In the genomic region with DNA sequence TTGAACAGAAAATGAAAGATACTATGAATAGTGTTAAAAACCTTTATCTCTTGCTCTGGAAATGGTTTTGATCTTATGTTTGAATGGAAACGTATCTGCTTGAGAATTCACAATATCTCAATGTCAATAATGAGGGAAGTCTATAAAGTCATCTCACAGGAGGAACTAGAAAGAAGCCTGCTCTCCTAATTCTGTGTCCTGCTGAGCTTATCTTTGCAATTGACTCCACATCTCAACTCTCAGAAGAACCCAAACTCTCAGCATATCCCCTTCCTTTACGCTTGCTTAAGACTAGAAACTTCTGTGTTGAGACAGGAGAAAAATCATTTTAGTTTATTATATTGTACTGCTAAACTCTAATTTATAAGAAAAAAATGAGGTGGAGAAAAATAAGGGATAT, we compare ENCODE assay signal across 1 cellular context.
TF ChIP-seq lines count a peak whose summit lies in the region.

No MANE protein-coding gene starts in this region.

TF ChIP-seq in K562, 482 proteins besides CTCF, POLR2A, EP300 and RAD21:
- TF ChIP-seq CBFA2T3 (IDR thresholded peaks at IDR 0.05) (no peak), SNIP1 (IDR thresholded peaks at IDR 0.05; ENCODE audit: low read depth) (no peak), ZNF41 (CRISPR knock-in tag; conservative IDR thresholded peaks at IDR 0.05) (no peak), ZNF212 (CRISPR knock-in tag; IDR thresholded peaks at IDR 0.05) (no peak), HOXB6 (CRISPR knock-in tag; IDR thresholded peaks at IDR 0.05; ENCODE audit: borderline replicate concordance) (no peak), CEBPG (CRISPR knock-in tag; IDR thresholded peaks at IDR 0.05) (no peak), CEBPG (tag; conservative IDR thresholded peaks at IDR 0.05 in 1 of 2, IDR thresholded peaks at IDR 0.05 in 1 of 2) (no peak), GTF2F1 (IDR thresholded peaks at IDR 0.05; ENCODE audit: low read depth, low read length) (no peak), ZNF699 (CRISPR knock-in tag; IDR thresholded peaks at IDR 0.05; ENCODE audit: insufficient replicate concordance) (no peak)
- TF ChIP-seq, protein P1, sequence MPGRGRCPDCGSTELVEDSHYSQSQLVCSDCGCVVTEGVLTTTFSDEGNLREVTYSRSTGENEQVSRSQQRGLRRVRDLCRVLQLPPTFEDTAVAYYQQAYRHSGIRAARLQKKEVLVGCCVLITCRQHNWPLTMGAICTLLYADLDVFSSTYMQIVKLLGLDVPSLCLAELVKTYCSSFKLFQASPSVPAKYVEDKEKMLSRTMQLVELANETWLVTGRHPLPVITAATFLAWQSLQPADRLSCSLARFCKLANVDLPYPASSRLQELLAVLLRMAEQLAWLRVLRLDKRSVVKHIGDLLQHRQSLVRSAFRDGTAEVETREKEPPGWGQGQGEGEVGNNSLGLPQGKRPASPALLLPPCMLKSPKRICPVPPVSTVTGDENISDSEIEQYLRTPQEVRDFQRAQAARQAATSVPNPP (IDR thresholded peaks at IDR 0.05; ENCODE audit: borderline replicate concordance, insufficient read depth, insufficient read length): no peak
- TF ChIP-seq, protein P2, sequence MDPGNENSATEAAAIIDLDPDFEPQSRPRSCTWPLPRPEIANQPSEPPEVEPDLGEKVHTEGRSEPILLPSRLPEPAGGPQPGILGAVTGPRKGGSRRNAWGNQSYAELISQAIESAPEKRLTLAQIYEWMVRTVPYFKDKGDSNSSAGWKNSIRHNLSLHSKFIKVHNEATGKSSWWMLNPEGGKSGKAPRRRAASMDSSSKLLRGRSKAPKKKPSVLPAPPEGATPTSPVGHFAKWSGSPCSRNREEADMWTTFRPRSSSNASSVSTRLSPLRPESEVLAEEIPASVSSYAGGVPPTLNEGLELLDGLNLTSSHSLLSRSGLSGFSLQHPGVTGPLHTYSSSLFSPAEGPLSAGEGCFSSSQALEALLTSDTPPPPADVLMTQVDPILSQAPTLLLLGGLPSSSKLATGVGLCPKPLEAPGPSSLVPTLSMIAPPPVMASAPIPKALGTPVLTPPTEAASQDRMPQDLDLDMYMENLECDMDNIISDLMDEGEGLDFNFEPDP (CRISPR knock-in tag; IDR thresholded peaks at IDR 0.05): no peak
- TF ChIP-seq, protein P3, sequence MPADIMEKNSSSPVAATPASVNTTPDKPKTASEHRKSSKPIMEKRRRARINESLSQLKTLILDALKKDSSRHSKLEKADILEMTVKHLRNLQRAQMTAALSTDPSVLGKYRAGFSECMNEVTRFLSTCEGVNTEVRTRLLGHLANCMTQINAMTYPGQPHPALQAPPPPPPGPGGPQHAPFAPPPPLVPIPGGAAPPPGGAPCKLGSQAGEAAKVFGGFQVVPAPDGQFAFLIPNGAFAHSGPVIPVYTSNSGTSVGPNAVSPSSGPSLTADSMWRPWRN (IDR thresholded peaks at IDR 0.05; ENCODE audit: low read depth): no peak
- TF ChIP-seq, protein P4, sequence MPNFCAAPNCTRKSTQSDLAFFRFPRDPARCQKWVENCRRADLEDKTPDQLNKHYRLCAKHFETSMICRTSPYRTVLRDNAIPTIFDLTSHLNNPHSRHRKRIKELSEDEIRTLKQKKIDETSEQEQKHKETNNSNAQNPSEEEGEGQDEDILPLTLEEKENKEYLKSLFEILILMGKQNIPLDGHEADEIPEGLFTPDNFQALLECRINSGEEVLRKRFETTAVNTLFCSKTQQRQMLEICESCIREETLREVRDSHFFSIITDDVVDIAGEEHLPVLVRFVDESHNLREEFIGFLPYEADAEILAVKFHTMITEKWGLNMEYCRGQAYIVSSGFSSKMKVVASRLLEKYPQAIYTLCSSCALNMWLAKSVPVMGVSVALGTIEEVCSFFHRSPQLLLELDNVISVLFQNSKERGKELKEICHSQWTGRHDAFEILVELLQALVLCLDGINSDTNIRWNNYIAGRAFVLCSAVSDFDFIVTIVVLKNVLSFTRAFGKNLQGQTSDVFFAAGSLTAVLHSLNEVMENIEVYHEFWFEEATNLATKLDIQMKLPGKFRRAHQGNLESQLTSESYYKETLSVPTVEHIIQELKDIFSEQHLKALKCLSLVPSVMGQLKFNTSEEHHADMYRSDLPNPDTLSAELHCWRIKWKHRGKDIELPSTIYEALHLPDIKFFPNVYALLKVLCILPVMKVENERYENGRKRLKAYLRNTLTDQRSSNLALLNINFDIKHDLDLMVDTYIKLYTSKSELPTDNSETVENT (CRISPR knock-in tag; IDR thresholded peaks at IDR 0.05): no peak
- TF ChIP-seq, protein P5, sequence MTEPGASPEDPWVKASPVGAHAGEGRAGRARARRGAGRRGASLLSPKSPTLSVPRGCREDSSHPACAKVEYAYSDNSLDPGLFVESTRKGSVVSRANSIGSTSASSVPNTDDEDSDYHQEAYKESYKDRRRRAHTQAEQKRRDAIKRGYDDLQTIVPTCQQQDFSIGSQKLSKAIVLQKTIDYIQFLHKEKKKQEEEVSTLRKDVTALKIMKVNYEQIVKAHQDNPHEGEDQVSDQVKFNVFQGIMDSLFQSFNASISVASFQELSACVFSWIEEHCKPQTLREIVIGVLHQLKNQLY (CRISPR knock-in tag; conservative IDR thresholded peaks at IDR 0.05): no peak
